ENCODE assay signal across 10 cellular contexts in the genomic region with DNA sequence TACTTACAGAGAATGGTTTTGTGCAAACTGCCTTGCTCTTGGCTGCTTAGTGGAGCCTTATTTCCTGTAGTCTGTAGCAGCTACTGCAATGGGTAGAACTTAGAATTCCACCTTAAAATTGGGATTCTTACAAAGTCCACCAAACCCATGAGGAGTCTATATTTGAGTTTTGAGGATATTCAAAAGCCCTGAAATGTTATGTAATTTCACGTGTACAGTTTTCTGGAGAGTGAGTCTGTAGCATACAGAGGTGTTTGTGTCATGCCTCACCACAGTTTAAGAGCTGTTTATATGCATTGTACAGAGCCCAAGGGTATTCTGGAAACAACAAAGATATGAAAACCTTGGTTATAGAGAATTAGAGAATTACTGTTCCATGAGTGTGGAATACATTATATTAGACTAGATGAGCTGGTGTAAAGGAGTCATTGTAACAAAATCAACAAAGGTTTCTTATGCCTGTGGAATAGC.
DNase-seq lines count a peak whose midpoint lies in the region; ATAC-seq and TF ChIP-seq lines count a peak whose summit lies in the region.
"Had no signal": no experiment of that assay in that cellular context is flagged by ENCODE, and none has a peak within 500 bp of the region (broad histone marks: within the 10 kb centered on the region; RNA-seq: fewer than 3 reads in every experiment).

No MANE protein-coding gene starts in this region.

- peaks cover 29% of the 10 kb centered on the region for H3K36me3 Mint-ChIP-seq in activated CD8-positive, alpha-beta memory T cell treated with anti-CD3 and anti-CD28 coated beads, Interleukin-2, amount 10 ng/mL, durations not matched to agents 7 days and 5 days
- H3K36me3 Mint-ChIP-seq in activated CD4-positive, alpha-beta T cell treated with anti-CD3 and anti-CD28 coated beads, Interleukin-2, amount 10 ng/mL, durations not matched to agents 7 days and 5 days (ENCODE audit: low read depth), result peaks cover 37% of the 10 kb centered on the region

- H3K4me1 Mint-ChIP-seq in activated CD8-positive, alpha-beta memory T cell treated with anti-CD3 and anti-CD28 coated beads, Interleukin-2, amount 10 ng/mL, durations not matched to agents 7 days and 5 days, result peaks cover 45% of the 10 kb centered on the region
- peaks cover 52% of the 10 kb centered on the region for H3K4me1 Mint-ChIP-seq in activated CD4-positive, alpha-beta T cell treated with anti-CD3 and anti-CD28 coated beads, Interleukin-2, amount 10 ng/mL, durations not matched to agents 7 days and 5 days

- H3K9me3 ChIP-seq in breast epithelium (no peaks in the 10 kb centered on the region), muscle layer of duodenum (ENCODE audit: control insufficient read depth in 1 of 2, low read length in 2 of 2) (no peaks in the 10 kb centered on the region), thoracic aorta (no peaks in the 10 kb centered on the region)
- H3K9me3 ChIP-seq: MG63 had no signal

- POLR2A ChIA-PET in activated CD4-positive, alpha-beta T cell treated with anti-CD3 and anti-CD28 coated beads, Interleukin-2, amount 10 ng/mL, durations not matched to agents 7 days and 5 days (lab: Charles Lee), result no interaction called here

- no peaks in the 10 kb centered on the region for H3K27me3 Mint-ChIP-seq in activated CD8-positive, alpha-beta memory T cell treated with anti-CD3 and anti-CD28 coated beads, Interleukin-2, amount 10 ng/mL, durations not matched to agents 7 days and 5 days
- H3K27me3 Mint-ChIP-seq in activated CD4-positive, alpha-beta T cell treated with anti-CD3 and anti-CD28 coated beads, Interleukin-2, amount 10 ng/mL, durations not matched to agents 7 days and 5 days, result no peaks in the 10 kb centered on the region

- no peaks in the 10 kb centered on the region for H3K36me3 ChIP-seq in breast epithelium
- H3K36me3 ChIP-seq in muscle layer of duodenum (ENCODE audit: control insufficient read depth in 1 of 2, insufficient read depth in 2 of 2, low read length in 2 of 2), result no peaks in the 10 kb centered on the region
- no peaks in the 10 kb centered on the region for H3K36me3 ChIP-seq in thoracic aorta

- peak; percentile 33 for ATAC-seq in activated CD8-positive, alpha-beta memory T cell treated with anti-CD3 and anti-CD28 coated beads, Interleukin-2, amount 10 ng/mL, durations not matched to agents 7 days and 5 days
- no peak for ATAC-seq in thoracic aorta (ENCODE audit: insufficient number of reproducible peaks, low FRiP score, low read depth)

- no peaks in the 10 kb centered on the region for H3K27me3 ChIP-seq in breast epithelium
- H3K27me3 ChIP-seq in muscle layer of duodenum (ENCODE audit: low read depth, low read length), result no peaks in the 10 kb centered on the region
- H3K27me3 ChIP-seq in thoracic aorta (replicated peaks; ENCODE audit: insufficient read depth), result no peaks in the 10 kb centered on the region
- H3K27me3 ChIP-seq: MG63 had no signal

- H3K4me3 ChIP-seq in breast epithelium (peak overlapping the region in 2 of 3 donors; percentile 27 to 52), muscle layer of duodenum (ENCODE audit: low read depth in 1 of 2, low read length in 2 of 2) (peak overlapping the region; percentile 49 to 52), thoracic aorta (peak overlapping the region; percentile 60)
- H3K4me3 ChIP-seq: MG63 had no signal

- intact Hi-C loops in breast epithelium (cut with DNase I; ENCODE audit: low total_unique reads), result no loop called here

- peaks cover 0 to 16% of the 10 kb centered on the region in 2 donors for H3K4me1 ChIP-seq in breast epithelium
- H3K4me1 ChIP-seq in muscle layer of duodenum (ENCODE audit: control insufficient read depth in 1 of 2, insufficient read depth in 2 of 2, low read length in 2 of 2), result peaks cover 5 to 66% of the 10 kb centered on the region in 2 donors
- peaks cover 77 to 94% of the 10 kb centered on the region in 2 donors for H3K4me1 ChIP-seq in thoracic aorta (ENCODE audit: control insufficient read depth in 1 of 2, low read depth in 2 of 2)

- no peak for TF ChIP-seq CTCF in breast epithelium (IDR thresholded peaks at IDR 0.05)
- no peak for TF ChIP-seq CTCF in thoracic aorta (IDR thresholded peaks at IDR 0.05)

- CTCF ChIA-PET in activated CD8-positive, alpha-beta memory T cell treated with anti-CD3 and anti-CD28 coated beads, Interleukin-2, amount 10 ng/mL, durations not matched to agents 7 days and 5 days (lab: Charles Lee), result interaction anchor here (1.1 kb wide), 1 partner anchor 10 kb away, joined by 3 read pairs; no protein-coding TSS in a partner anchor
- CTCF ChIA-PET in activated CD4-positive, alpha-beta T cell treated with anti-CD3 and anti-CD28 coated beads, Interleukin-2, amount 10 ng/mL, durations not matched to agents 7 days and 5 days (lab: Charles Lee), result interaction anchor here (1.0 kb wide), 1 partner anchor 16 kb away, joined by 3 read pairs; no protein-coding TSS in a partner anchor

- DNase-seq in activated CD8-positive, alpha-beta memory T cell treated with anti-CD3 and anti-CD28 coated beads, Interleukin-2, amount 10 ng/mL, durations not matched to agents 7 days and 5 days, result no peak
- no peak for DNase-seq in activated CD8-positive, alpha-beta memory T cell treated with anti-CD3 and anti-CD28 coated beads, Interleukin-2, amount 50 U/mL, for 48 hours
- DNase-seq in breast epithelium (ENCODE audit: low spot score in 2 of 2) (no peak), thoracic aorta (ENCODE audit: low spot score) (no peak), SK-N-DZ (ENCODE audit: low spot score) (no peak), NCI-H146 treated with DMSO at 0.1 percent for 48 hours (lab: John Stamatoyannopoulos, UW; ENCODE audit: unreplicated experiment) (no peak)
- no peak for DNase-seq in activated CD4-positive, alpha-beta T cell treated with anti-CD3 and anti-CD28 coated beads, Interleukin-2, amount 10 ng/mL, durations not matched to agents 7 days and 5 days
- DNase-seq: MG63; stimulated activated CD4-positive, alpha-beta T cell treated with anti-CD3 and anti-CD28 coated beads, Interleukin-12 subunit alpha, Interleukin-12 subunit beta, amount 100 ng/mL, for 4 hours had no signal

- H3K27ac Mint-ChIP-seq in activated CD8-positive, alpha-beta memory T cell treated with anti-CD3 and anti-CD28 coated beads, Interleukin-2, amount 10 ng/mL, durations not matched to agents 7 days and 5 days, result peak overlapping the region; percentile 80
- no peak overlapping the region for H3K27ac Mint-ChIP-seq in activated CD4-positive, alpha-beta T cell treated with anti-CD3 and anti-CD28 coated beads, Interleukin-2, amount 10 ng/mL, durations not matched to agents 7 days and 5 days

- H3K4me3 Mint-ChIP-seq in activated CD8-positive, alpha-beta memory T cell treated with anti-CD3 and anti-CD28 coated beads, Interleukin-2, amount 10 ng/mL, durations not matched to agents 7 days and 5 days, result peak overlapping the region; percentile 66
- H3K4me3 Mint-ChIP-seq in activated CD4-positive, alpha-beta T cell treated with anti-CD3 and anti-CD28 coated beads, Interleukin-2, amount 10 ng/mL, durations not matched to agents 7 days and 5 days, result no peak overlapping the region

- H3K27ac ChIP-seq in breast epithelium (peak overlapping the region; percentile 45 to 48), muscle layer of duodenum (ENCODE audit: low read length) (peak overlapping the region; percentile 75), thoracic aorta (peak overlapping the region; percentile 50 to 51)

- no peak for TF ChIP-seq POLR2A in breast epithelium (IDR thresholded peaks at IDR 0.05)

- no peaks in the 10 kb centered on the region for H3K9me3 Mint-ChIP-seq in activated CD8-positive, alpha-beta memory T cell treated with anti-CD3 and anti-CD28 coated beads, Interleukin-2, amount 10 ng/mL, durations not matched to agents 7 days and 5 days (ENCODE audit: low read depth)
- H3K9me3 Mint-ChIP-seq in activated CD4-positive, alpha-beta T cell treated with anti-CD3 and anti-CD28 coated beads, Interleukin-2, amount 10 ng/mL, durations not matched to agents 7 days and 5 days, result no peaks in the 10 kb centered on the region
